In genomic region chr16:84617631-84618427, GRCh38 we compare ENCODE assay signal across 8 cellular contexts. TPM values are rescaled to one million over a fixed set of nuclear protein-coding genes. Genes with fewer than 3 reads are reported as not detected.
DNase-seq lines count a peak whose midpoint lies in the region; ATAC-seq and TF ChIP-seq lines count a peak whose summit lies in the region.

TSS of gene COTL1 (minus strand) at chr16:84618078. CDS start at chr16:84617914, 164 bp downstream.

- TF ChIP-seq POLR2A in prostate gland (IDR thresholded peaks at IDR 0.05): peak; percentile 61

- in situ Hi-C loops in GM13976 (cut with MboI; ENCODE audit: low sequenced_read_pairs, unreplicated experiment): loop anchor here (25.0 kb wide), 1 partner anchor 331 kb away; the partner anchor contains the start of gene WFDC1

- H3K9me3 ChIP-seq in left ventricle myocardium inferior (replicated peaks): no peaks in the 10 kb centered on the region
- no peaks in the 10 kb centered on the region for H3K9me3 ChIP-seq in prostate gland

- DNase-seq in GM13976 (ENCODE audit: low spot score) (peak; percentile 97), NCI-H1694 (lab: John Stamatoyannopoulos, UW) (peak; percentile 66), amniotic epithelial cell (ENCODE audit: low read depth) (peak; percentile 98), left ventricle myocardium inferior (peak; percentile 98), prostate gland (ENCODE audit: low spot score) (peak; percentile 95), ureter (ENCODE audit: low spot score) (peak; percentile 97)

- H3K4me1 ChIP-seq in left ventricle myocardium inferior: peaks cover 32% of the 10 kb centered on the region
- peaks cover 9% of the 10 kb centered on the region for H3K4me1 ChIP-seq in prostate gland (replicated peaks)

- H3K27ac ChIP-seq in left ventricle myocardium inferior (replicated peaks) (peak within 1 kb of the TSS; percentile 77), prostate gland (peak within 1 kb of the TSS; percentile 52 to 61)

- intact Hi-C loops in T-helper 1 cell treated with Interleukin-12 subunit alpha and Interleukin-12 subunit beta and Interleukin-4 antibody, amounts not matched to agents 30 ng/mL and 1 ng/mL, for 36 hours (cut with micrococcal nuclease): loop anchor here (1.0 kb wide), 5 partner anchors 10 to 107 kb away; no protein-coding TSS in a partner anchor
- intact Hi-C loops in left ventricle myocardium inferior (cut with micrococcal nuclease) (no loop called here), prostate gland (cut with DNase I) (loop anchor here (5.0 kb wide), 1 partner anchor 86 kb away; no protein-coding TSS in a partner anchor)

- peaks cover 13% of the 10 kb centered on the region for H3K27me3 ChIP-seq in left ventricle myocardium inferior (ENCODE audit: low read depth)
- no peaks in the 10 kb centered on the region for H3K27me3 ChIP-seq in prostate gland (replicated peaks; ENCODE audit: insufficient read depth)

- H3K36me3 ChIP-seq in left ventricle myocardium inferior (no peaks in the 10 kb centered on the region), prostate gland (no peaks in the 10 kb centered on the region)

- peak; percentile 76 for ATAC-seq in HG02852 (IDR thresholded peaks at IDR 0.05; ENCODE audit: unreplicated experiment)

- TF ChIP-seq CTCF in GM13976 (IDR thresholded peaks at IDR 0.05; ENCODE audit: borderline replicate concordance, control extremely low read depth, extremely low read depth, insufficient read depth, missing control alignments) (peak; percentile 8), left ventricle myocardium inferior (IDR thresholded peaks at IDR 0.05; ENCODE audit: borderline replicate concordance) (no peak), prostate gland (IDR thresholded peaks at IDR 0.05) (peak in 2 of 4 experiments; percentile 1 to 5)

- under 1% methylated on average over 70 of the region's 100 CpGs for WGBS in prostate gland

- H3K4me3 ChIP-seq in left ventricle myocardium inferior (peak within 1 kb of the TSS; percentile 86), prostate gland (peak within 1 kb of the TSS; percentile 66 to 67)

RNA-seq across cellular contexts. Expression of gene COTL1, which starts in this region (rescaled TPM):
- total RNA-seq in T-helper 1 cell treated with Interleukin-12 subunit alpha and Interleukin-12 subunit beta and Interleukin-4 antibody, amounts not matched to agents 30 ng/mL and 1 ng/mL, for 36 hours: 777 and 788 TPM in 2 replicates
- 13.3 TPM for total RNA-seq in left ventricle myocardium inferior
- total RNA-seq in prostate gland: 100 to 1,000 TPM in 1 of 2 donors, 10 to 100 TPM in 1; 46.8 to 110 TPM
- total RNA-seq in ureter: 79.6 TPM

Comparison
In these comparisons a context has a peak if more than half of its experiments do, and no peak if none do; other contexts are left out.
1. Peak in every context shown above with its lines: DNase-seq, ATAC-seq, H3K4me3 ChIP-seq and H3K27ac ChIP-seq.